Comparison of ENCODE assay signal across 8 cellular contexts in genomic region chr7:44748948-44749731, GRCh38. TPM values are rescaled to one million over a fixed set of nuclear protein-coding genes. Genes with fewer than 3 reads are reported as not detected.
DNase-seq lines count a peak whose midpoint lies in the region; ATAC-seq and TF ChIP-seq lines count a peak whose summit lies in the region.

No MANE protein-coding gene starts in this region.

- peak; percentile 12 to 59 for DNase-seq in NCI-H187 (lab: John Stamatoyannopoulos, UW)
- no peak for DNase-seq in NCI-H187 treated with DMSO at 0.1 percent for 48 hours (lab: John Stamatoyannopoulos, UW)
- peak; percentile 24 for DNase-seq in astrocyte of the hippocampus (ENCODE audit: low read depth, low spot score)
- no peak for DNase-seq in lung (ENCODE audit: low spot score)
- DNase-seq in transverse colon = no peak
- no peak for DNase-seq in NCI-H1048 (lab: John Stamatoyannopoulos, UW)

- no peak for TF ChIP-seq EP300 in transverse colon (IDR thresholded peaks at IDR 0.05; ENCODE audit: low read depth)

- H3K4me1 ChIP-seq in lung (ENCODE audit: control insufficient read depth in 2 of 2, insufficient read depth in 2 of 2, low read length in 2 of 2) (peaks cover 7 to 22% of the 10 kb centered on the region in 2 donors), transverse colon (peaks cover 19 to 35% (median 22%) of the 10 kb centered on the region in 4 donors)

- WGBS in lung, 2 donors = 1 to 3% methylated on average over 37 to 60 of the region's 60 CpGs
- WGBS in transverse colon (ENCODE audit: low coverage in 1 of 2), 2 donors = 0% methylated on average over 36 of the region's 60 CpGs; no CpG with 5 or more reads in 1 of the 2 donors

- H3K27ac ChIP-seq in KOPT-K1 (ENCODE audit: low read depth, low read length, poor library complexity, severe bottlenecking) (peak overlapping the region; percentile 79), lung (ENCODE audit: low read depth in 1 of 2, low read length in 1 of 2) (peak overlapping the region; percentile 86 to 99), transverse colon (peak overlapping the region; percentile 94 to 100 (median 98))

- 0 out of 2 replicates have a peak, but pooled peaks cover 5% of the 10 kb centered on the region for H3K36me3 ChIP-seq in KOPT-K1 (ENCODE audit: insufficient read depth, low read length)
- no peaks in the 10 kb centered on the region for H3K36me3 ChIP-seq in lung (ENCODE audit: control insufficient read depth in 2 of 2, insufficient read depth in 2 of 2, low read length in 2 of 2)
- no peaks in the 10 kb centered on the region for H3K36me3 ChIP-seq in transverse colon

- no peak for TF ChIP-seq POLR2A in transverse colon (IDR thresholded peaks at IDR 0.05)

- H3K9me3 ChIP-seq in KOPT-K1 (ENCODE audit: insufficient read depth, low read length, poor library complexity, severe bottlenecking) (no peaks in the 10 kb centered on the region), lung (ENCODE audit: control insufficient read depth in 2 of 2, insufficient read depth in 1 of 2, low read length in 1 of 2) (no peaks in the 10 kb centered on the region), transverse colon (no peaks in the 10 kb centered on the region)

- no peaks in the 10 kb centered on the region for H3K27me3 ChIP-seq in lung (ENCODE audit: control insufficient read depth, insufficient read depth)
- no peaks in the 10 kb centered on the region for H3K27me3 ChIP-seq in transverse colon

- TF ChIP-seq CTCF in lung (IDR thresholded peaks at IDR 0.05; ENCODE audit: control extremely low read depth, extremely low read depth) (no peak), transverse colon (IDR thresholded peaks at IDR 0.05) (no peak)

- intact Hi-C loops in transverse colon (cut with DNase I; ENCODE audit: low total_unique reads) = no loop called here

- in situ Hi-C loops in transverse colon (cut with MboI; ENCODE audit: low pct_ligation_motif_present in 1 of 4, low pct_unique_long_range_greater_than_20kb in 1 of 4, low sequenced_read_pairs in 3 of 4) = no loop called here

- ATAC-seq in GM21529 (IDR thresholded peaks at IDR 0.05; ENCODE audit: unreplicated experiment) = peak; percentile 15
- ATAC-seq in lung (ENCODE audit: insufficient read depth, low FRiP score) = no peak

- H3K4me3 ChIP-seq in lung (peak overlapping the region; percentile 97), transverse colon (peak overlapping the region; percentile 85 to 95 (median 90))

RNA-seq across cellular contexts. Expression of gene ZMIZ2, which starts 0.5 kb away (rescaled TPM):
- 100 to 1,000 TPM in 1 of 2 donors, 10 to 100 TPM in 1; 26.2 to 103 TPM for total RNA-seq in lung
- 10 to 100 TPM; 49.0 to 58.5 TPM for polyA plus RNA-seq in lung
- total RNA-seq in transverse colon = 10 to 100 TPM; 40.6 to 92.7 (median 69.3) TPM

RNA-seq across cellular contexts. Expression of gene PPIA, which starts 47.3 kb away (rescaled TPM):
- total RNA-seq in lung = 1,000 to 10,000 TPM; 1,416 to 1,610 TPM
- polyA plus RNA-seq in lung = 1,000 to 10,000 TPM; 3,319 to 5,113 TPM
- total RNA-seq in transverse colon = 1,000 to 10,000 TPM in 1 of 4 donors, 100 to 1,000 TPM in 3; 631 to 1,290 (median 820) TPM

Comparison
In these comparisons a context has a peak if more than half of its experiments do, and no peak if none do; other contexts are left out.
1. DNase-seq: peak in NCI-H187 (2 of 2) and astrocyte of the hippocampus (single experiment); none in NCI-H187 treated with DMSO at 0.1 percent for 48 hours (single experiment), lung (single experiment), transverse colon (single experiment) and NCI-H1048 (single experiment).
2. Peak in every context shown above with its lines, with median percentiles within 50 percentile points of each other: H3K27ac ChIP-seq.